24 cellular contexts compared by ENCODE assay signal in genomic region chr18:26864658-26865057, GRCh38. TPM values are rescaled to one million over a fixed set of nuclear protein-coding genes. Genes with fewer than 3 reads are reported as not detected.
DNase-seq lines count a peak whose midpoint lies in the region; ATAC-seq and TF ChIP-seq lines count a peak whose summit lies in the region.
"Had no signal": no experiment of that assay in that cellular context is flagged by ENCODE, and none has a peak within 500 bp of the region (broad histone marks: within the 10 kb centered on the region; RNA-seq: fewer than 3 reads in every experiment).

No MANE protein-coding gene starts in this region.

- ATAC-seq in GM21360 (IDR thresholded peaks at IDR 0.05; ENCODE audit: unreplicated experiment) = peak; percentile 41
- no peak for ATAC-seq in HG02938 (IDR thresholded peaks at IDR 0.05; ENCODE audit: unreplicated experiment)
- no peak for ATAC-seq in SK-N-SH treated with all-trans-retinoic acid at 6 μM for 48 hours
- ATAC-seq: esophagus mucosa, HCT116 had no signal

- peaks cover 47% of the 10 kb centered on the region for H3K4me1 Mint-ChIP-seq in nephron
- H3K4me1 Mint-ChIP-seq: central memory CD8-positive, alpha-beta T cell had no signal

- BruUV-seq in A673 (replicated peaks; lab: Mats Ljungman, UMichigan) = no TSS peak

- H3K27me3 Mint-ChIP-seq in nephron (ENCODE audit: low read depth) = peaks cover 40% of the 10 kb centered on the region

- H3K4me3 ChIP-seq in BLaER1 = no peak overlapping the region
- no peak overlapping the region for H3K4me3 ChIP-seq in A673 (ENCODE audit: low read depth, low read length, poor library complexity, severe bottlenecking)
- H3K4me3 ChIP-seq: testis had no signal

- H3K4me2 ChIP-seq in BLaER1 = peak overlapping the region; percentile 17
- H3K4me2 ChIP-seq: KMS-11 had no signal

- H3K4me1 ChIP-seq in BLaER1 (0 out of 2 replicates have a peak, but pooled peaks cover 8% of the 10 kb centered on the region), A673 (ENCODE audit: insufficient read depth, low read length, poor library complexity, severe bottlenecking) (no peaks in the 10 kb centered on the region)

- H3K36me3 ChIP-seq in BLaER1 (no peaks in the 10 kb centered on the region), A673 (ENCODE audit: insufficient read depth, low read length, poor library complexity, severe bottlenecking) (no peaks in the 10 kb centered on the region)
- H3K36me3 ChIP-seq: WERI-Rb-1 had no signal

- H3K9ac ChIP-seq in BLaER1 = no peak overlapping the region
- H3K9ac ChIP-seq: KMS-11 had no signal

- peak overlapping the region; percentile 31 to 61 (median 53) for H3K4me3 Mint-ChIP-seq in nephron
- H3K4me3 Mint-ChIP-seq: CD4-positive, alpha-beta T cell; central memory CD8-positive, alpha-beta T cell had no signal

- CTCF ChIA-PET in A673 (lab: Charles Lee) = no interaction called here

- H3K9me3 Mint-ChIP-seq in nephron = no peaks in the 10 kb centered on the region
- H3K9me3 Mint-ChIP-seq: CD4-positive, alpha-beta T cell; central memory CD8-positive, alpha-beta T cell had no signal

- no peaks in the 10 kb centered on the region for H3K36me3 Mint-ChIP-seq in nephron (ENCODE audit: low read depth)

- 0 out of 2 replicates have a peak, but pooled peaks cover 5% of the 10 kb centered on the region for H3K9me3 ChIP-seq in BLaER1
- no peaks in the 10 kb centered on the region for H3K9me3 ChIP-seq in A673 (ENCODE audit: low read depth, low read length, poor library complexity, severe bottlenecking)
- H3K9me3 ChIP-seq: testis had no signal

- H4K20me1 ChIP-seq in BLaER1 = no peaks in the 10 kb centered on the region

- H3K27me3 ChIP-seq in BLaER1 (no peaks in the 10 kb centered on the region), A673 (replicated peaks; ENCODE audit: insufficient read depth, low read depth, low read length, poor library complexity) (peaks cover 15% of the 10 kb centered on the region)
- H3K27me3 ChIP-seq: testis had no signal

- DNase-seq in RPMI8226 = peak; percentile 12
- DNase-seq in A673 (ENCODE audit: low spot score) = no peak
- no peak for DNase-seq in AML-193 (lab: John Stamatoyannopoulos, UW)
- DNase-seq: activated CD4-positive, alpha-beta T cell treated with anti-CD3 and anti-CD28 coated beads, Interleukin-2, amount 50 U/mL, for 4 hours; activated T-cell treated with anti-CD3 and anti-CD28 coated beads for 4 hours; CD4-positive, alpha-beta T cell; DMS153; NCI-H1092 treated with DMSO at 0.1 percent for 48 hours; NCI-H524 treated with DMSO at 0.1 percent for 48 hours; OCI-M1; stimulated activated CD4-positive, alpha-beta T cell treated with anti-CD3 and anti-CD28 coated beads, Interleukin-12 subunit alpha, Interleukin-12 subunit beta, amount 100 ng/mL, for 4 hours; WERI-Rb-1 had no signal

- TF ChIP-seq CTCF in nephron (IDR thresholded peaks at IDR 0.05; ENCODE audit: unreplicated experiment in 3 of 3) (no peak), A673 (conservative IDR thresholded peaks at IDR 0.05; ENCODE audit: low read depth, low read length) (no peak)

- H3K27ac Mint-ChIP-seq in nephron = peak overlapping the region in 2 of 3 experiments; percentile 20 to 25
- H3K27ac Mint-ChIP-seq: CD4-positive, alpha-beta T cell had no signal

- H3K27ac ChIP-seq in BLaER1 (no peak overlapping the region), A673 (ENCODE audit: low read depth, low read length, poor library complexity, severe bottlenecking) (no peak overlapping the region)
- H3K27ac ChIP-seq: KMS-11, testis, WERI-Rb-1 had no signal

- intact Hi-C loops in A673 (cut with micrococcal nuclease; ENCODE audit: unreplicated experiment) = no loop called here

- POLR2A ChIA-PET in A673 (lab: Charles Lee; ENCODE audit: low non-redundant PET) = interaction anchor here (0.6 kb wide), 1 partner anchor 138 kb away, joined by 3 read pairs; no protein-coding TSS in a partner anchor

TF ChIP-seq in SK-N-SH treated with all-trans-retinoic acid at 6 μM for 48 hours, 23 proteins besides CTCF, POLR2A, EP300 and RAD21 (continues in another document):
- no peak for TF ChIP-seq ZNF565 (CRISPR knock-in tag; conservative IDR thresholded peaks at IDR 0.05; ENCODE audit: low read depth)
- TF ChIP-seq OSR1 (CRISPR knock-in tag; IDR thresholded peaks at IDR 0.05) = no peak
- TF ChIP-seq, protein P1, sequence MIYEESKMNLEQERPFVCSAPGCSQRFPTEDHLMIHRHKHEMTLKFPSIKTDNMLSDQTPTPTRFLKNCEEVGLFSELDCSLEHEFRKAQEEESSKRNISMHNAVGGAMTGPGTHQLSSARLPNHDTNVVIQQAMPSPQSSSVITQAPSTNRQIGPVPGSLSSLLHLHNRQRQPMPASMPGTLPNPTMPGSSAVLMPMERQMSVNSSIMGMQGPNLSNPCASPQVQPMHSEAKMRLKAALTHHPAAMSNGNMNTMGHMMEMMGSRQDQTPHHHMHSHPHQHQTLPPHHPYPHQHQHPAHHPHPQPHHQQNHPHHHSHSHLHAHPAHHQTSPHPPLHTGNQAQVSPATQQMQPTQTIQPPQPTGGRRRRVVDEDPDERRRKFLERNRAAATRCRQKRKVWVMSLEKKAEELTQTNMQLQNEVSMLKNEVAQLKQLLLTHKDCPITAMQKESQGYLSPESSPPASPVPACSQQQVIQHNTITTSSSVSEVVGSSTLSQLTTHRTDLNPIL (CRISPR knock-in tag; IDR thresholded peaks at IDR 0.05; ENCODE audit: low read depth) = no peak
- TF ChIP-seq, protein P2, sequence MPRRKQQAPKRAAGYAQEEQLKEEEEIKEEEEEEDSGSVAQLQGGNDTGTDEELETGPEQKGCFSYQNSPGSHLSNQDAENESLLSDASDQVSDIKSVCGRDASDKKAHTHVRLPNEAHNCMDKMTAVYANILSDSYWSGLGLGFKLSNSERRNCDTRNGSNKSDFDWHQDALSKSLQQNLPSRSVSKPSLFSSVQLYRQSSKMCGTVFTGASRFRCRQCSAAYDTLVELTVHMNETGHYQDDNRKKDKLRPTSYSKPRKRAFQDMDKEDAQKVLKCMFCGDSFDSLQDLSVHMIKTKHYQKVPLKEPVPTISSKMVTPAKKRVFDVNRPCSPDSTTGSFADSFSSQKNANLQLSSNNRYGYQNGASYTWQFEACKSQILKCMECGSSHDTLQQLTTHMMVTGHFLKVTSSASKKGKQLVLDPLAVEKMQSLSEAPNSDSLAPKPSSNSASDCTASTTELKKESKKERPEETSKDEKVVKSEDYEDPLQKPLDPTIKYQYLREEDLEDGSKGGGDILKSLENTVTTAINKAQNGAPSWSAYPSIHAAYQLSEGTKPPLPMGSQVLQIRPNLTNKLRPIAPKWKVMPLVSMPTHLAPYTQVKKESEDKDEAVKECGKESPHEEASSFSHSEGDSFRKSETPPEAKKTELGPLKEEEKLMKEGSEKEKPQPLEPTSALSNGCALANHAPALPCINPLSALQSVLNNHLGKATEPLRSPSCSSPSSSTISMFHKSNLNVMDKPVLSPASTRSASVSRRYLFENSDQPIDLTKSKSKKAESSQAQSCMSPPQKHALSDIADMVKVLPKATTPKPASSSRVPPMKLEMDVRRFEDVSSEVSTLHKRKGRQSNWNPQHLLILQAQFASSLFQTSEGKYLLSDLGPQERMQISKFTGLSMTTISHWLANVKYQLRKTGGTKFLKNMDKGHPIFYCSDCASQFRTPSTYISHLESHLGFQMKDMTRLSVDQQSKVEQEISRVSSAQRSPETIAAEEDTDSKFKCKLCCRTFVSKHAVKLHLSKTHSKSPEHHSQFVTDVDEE (CRISPR knock-in tag; IDR thresholded peaks at IDR 0.05) = no peak
- TF ChIP-seq ARNTL (CRISPR knock-in tag; IDR thresholded peaks at IDR 0.05; ENCODE audit: borderline replicate concordance, low read depth) = no peak
- no peak for TF ChIP-seq ZFP30 (CRISPR knock-in tag; IDR thresholded peaks at IDR 0.05)
- no peak for TF ChIP-seq GLIS3 (CRISPR knock-in tag; IDR thresholded peaks at IDR 0.05)
- TF ChIP-seq TOX (CRISPR knock-in tag; IDR thresholded peaks at IDR 0.05; ENCODE audit: borderline replicate concordance) = no peak
- no peak for TF ChIP-seq RARB (CRISPR knock-in tag; IDR thresholded peaks at IDR 0.05)
- no peak for TF ChIP-seq ZFP3 (CRISPR knock-in tag; IDR thresholded peaks at IDR 0.05)
- no peak for TF ChIP-seq ZNF70 (CRISPR knock-in tag; IDR thresholded peaks at IDR 0.05)
- TF ChIP-seq, protein P3, sequence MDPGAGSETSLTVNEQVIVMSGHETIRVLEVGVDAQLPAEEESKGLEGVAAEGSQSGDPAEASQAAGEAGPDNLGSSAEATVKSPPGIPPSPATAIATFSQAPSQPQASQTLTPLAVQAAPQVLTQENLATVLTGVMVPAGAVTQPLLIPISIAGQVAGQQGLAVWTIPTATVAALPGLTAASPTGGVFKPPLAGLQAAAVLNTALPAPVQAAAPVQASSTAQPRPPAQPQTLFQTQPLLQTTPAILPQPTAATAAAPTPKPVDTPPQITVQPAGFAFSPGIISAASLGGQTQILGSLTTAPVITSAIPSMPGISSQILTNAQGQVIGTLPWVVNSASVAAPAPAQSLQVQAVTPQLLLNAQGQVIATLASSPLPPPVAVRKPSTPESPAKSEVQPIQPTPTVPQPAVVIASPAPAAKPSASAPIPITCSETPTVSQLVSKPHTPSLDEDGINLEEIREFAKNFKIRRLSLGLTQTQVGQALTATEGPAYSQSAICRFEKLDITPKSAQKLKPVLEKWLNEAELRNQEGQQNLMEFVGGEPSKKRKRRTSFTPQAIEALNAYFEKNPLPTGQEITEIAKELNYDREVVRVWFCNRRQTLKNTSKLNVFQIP (CRISPR knock-in tag; IDR thresholded peaks at IDR 0.05; ENCODE audit: borderline replicate concordance, low read depth) = no peak
- TF ChIP-seq ESRRG (CRISPR knock-in tag; IDR thresholded peaks at IDR 0.05) = no peak
- no peak for TF ChIP-seq SNAI2 (CRISPR knock-in tag; IDR thresholded peaks at IDR 0.05)
- TF ChIP-seq, protein P4, sequence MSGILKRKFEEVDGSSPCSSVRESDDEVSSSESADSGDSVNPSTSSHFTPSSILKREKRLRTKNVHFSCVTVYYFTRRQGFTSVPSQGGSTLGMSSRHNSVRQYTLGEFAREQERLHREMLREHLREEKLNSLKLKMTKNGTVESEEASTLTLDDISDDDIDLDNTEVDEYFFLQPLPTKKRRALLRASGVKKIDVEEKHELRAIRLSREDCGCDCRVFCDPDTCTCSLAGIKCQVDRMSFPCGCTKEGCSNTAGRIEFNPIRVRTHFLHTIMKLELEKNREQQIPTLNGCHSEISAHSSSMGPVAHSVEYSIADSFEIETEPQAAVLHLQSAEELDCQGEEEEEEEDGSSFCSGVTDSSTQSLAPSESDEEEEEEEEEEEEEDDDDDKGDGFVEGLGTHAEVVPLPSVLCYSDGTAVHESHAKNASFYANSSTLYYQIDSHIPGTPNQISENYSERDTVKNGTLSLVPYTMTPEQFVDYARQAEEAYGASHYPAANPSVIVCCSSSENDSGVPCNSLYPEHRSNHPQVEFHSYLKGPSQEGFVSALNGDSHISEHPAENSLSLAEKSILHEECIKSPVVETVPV (CRISPR knock-in tag; IDR thresholded peaks at IDR 0.05) = no peak
- no peak for TF ChIP-seq BACH2 (CRISPR knock-in tag; IDR thresholded peaks at IDR 0.05; ENCODE audit: borderline replicate concordance)

RNA-seq across cellular contexts. Expression of gene AQP4, which starts 0.8 kb away (rescaled TPM):
- not detected in 2 replicates for total RNA-seq in A673 (2021)
- total RNA-seq: CD4-positive, alpha-beta T cell; glomerular endothelial cell; T-helper 2 cell treated with Interferon-gamma antibody and Interleukin-4, amounts not matched to agents 100 ng/mL and 5 ng/mL, for 36 hours had no signal
